In genomic region chr5:135181653-135182052, GRCh38 we compare ENCODE assay signal across 19 cellular contexts.
DNase-seq lines count a peak whose midpoint lies in the region; ATAC-seq, FAIRE-seq and TF ChIP-seq lines count a peak whose summit lies in the region.
"Had no signal": no experiment of that assay in that cellular context is flagged by ENCODE, and none has a peak within 500 bp of the region (broad histone marks: within the 10 kb centered on the region; RNA-seq: fewer than 3 reads in every experiment).

No MANE protein-coding gene starts in this region.

- H3K9me3 ChIP-seq in K562 (replicated peaks; ENCODE audit: control insufficient read depth, insufficient read depth, low read depth, low read length): no peaks in the 10 kb centered on the region

- no peak for TF ChIP-seq POLR2A in K562 (conservative IDR thresholded peaks at IDR 0.05)

- H3K27me3 ChIP-seq in K562 (ENCODE audit: control insufficient read depth in 2 of 2, insufficient read depth in 2 of 2, low read length in 2 of 2): no peaks in the 10 kb centered on the region

- in situ Hi-C loops in K562 (cut with MboI): no loop called here

- H3K9ac ChIP-seq in K562 (ENCODE audit: insufficient read depth in 1 of 2, low read depth in 2 of 2, low read length in 2 of 2): no peak overlapping the region

- H2AFZ ChIP-seq in K562 (ENCODE audit: low read depth, low read length): no peak overlapping the region

- H3K36me3 ChIP-seq in K562 (ENCODE audit: control insufficient read depth, insufficient read depth, low read length): no peaks in the 10 kb centered on the region

- CTCF ChIA-PET in activated CD8-positive, alpha-beta T cell treated with anti-CD3 and anti-CD28 coated beads for 36 hours (lab: Charles Lee): interaction anchor here (1.2 to 2.4 kb wide), 2 partner anchors 9 to 15 kb away, joined by 3 to 16 read pairs; no protein-coding TSS in a partner anchor
- CTCF ChIA-PET in activated CD8-positive, alpha-beta T cell treated with anti-CD3 and anti-CD28 coated beads, Interleukin-2, amount 10 ng/mL, durations not matched to agents 7 days and 5 days (lab: Charles Lee): interaction anchor here (1.9 kb wide), 1 partner anchor 10 kb away, joined by 6 read pairs; no protein-coding TSS in a partner anchor
- CTCF ChIA-PET in K562 (lab: Yijun Ruan, JAX; ENCODE audit: low intra/inter-chr PET ratio): no interaction called here
- CTCF ChIA-PET in activated CD8-positive, alpha-beta memory T cell treated with anti-CD3 and anti-CD28 coated beads, Interleukin-2, amount 10 ng/mL, durations not matched to agents 7 days and 5 days (lab: Charles Lee): interaction anchor here (1.2 kb wide), 1 partner anchor 10 kb away, joined by 6 read pairs; no protein-coding TSS in a partner anchor

- no TSS peak for BruUV-seq in K562 (replicated peaks; lab: Mats Ljungman, UMichigan)

- no peaks in the 10 kb centered on the region for H3K36me3 Mint-ChIP-seq in activated CD8-positive, alpha-beta T cell treated with anti-CD3 and anti-CD28 coated beads for 36 hours (ENCODE audit: low read depth)
- no peaks in the 10 kb centered on the region for H3K36me3 Mint-ChIP-seq in activated CD8-positive, alpha-beta T cell treated with anti-CD3 and anti-CD28 coated beads, Interleukin-2, amount 10 ng/mL, durations not matched to agents 7 days and 5 days (ENCODE audit: low read depth)
- H3K36me3 Mint-ChIP-seq in glutamatergic neuron (ENCODE audit: unreplicated experiment): peaks cover 6% of the 10 kb centered on the region
- no peaks in the 10 kb centered on the region for H3K36me3 Mint-ChIP-seq in type B pancreatic cell
- H3K36me3 Mint-ChIP-seq in activated CD8-positive, alpha-beta memory T cell treated with anti-CD3 and anti-CD28 coated beads, Interleukin-2, amount 10 ng/mL, durations not matched to agents 7 days and 5 days: no peaks in the 10 kb centered on the region

- no peak for FAIRE-seq in K562 (lab: Jason Lieb, UNC)
- FAIRE-seq: GM12892 had no signal

- no peak overlapping the region for H3K27ac Mint-ChIP-seq in activated CD8-positive, alpha-beta T cell treated with anti-CD3 and anti-CD28 coated beads for 36 hours
- H3K27ac Mint-ChIP-seq in activated CD8-positive, alpha-beta T cell treated with anti-CD3 and anti-CD28 coated beads, Interleukin-2, amount 10 ng/mL, durations not matched to agents 7 days and 5 days: no peak overlapping the region
- H3K27ac Mint-ChIP-seq in glutamatergic neuron (ENCODE audit: unreplicated experiment): no peak overlapping the region
- no peak overlapping the region for H3K27ac Mint-ChIP-seq in type B pancreatic cell
- no peak overlapping the region for H3K27ac Mint-ChIP-seq in activated CD8-positive, alpha-beta memory T cell treated with anti-CD3 and anti-CD28 coated beads, Interleukin-2, amount 10 ng/mL, durations not matched to agents 7 days and 5 days
- H3K27ac Mint-ChIP-seq: CD4-positive, alpha-beta T cell; H9 had no signal

- no peaks in the 10 kb centered on the region for H3K79me2 ChIP-seq in K562 (ENCODE audit: control insufficient read depth, insufficient read depth, low read length)

- H3K4me3 ChIP-seq in K562: no peak overlapping the region

- intact Hi-C loops in activated CD8-positive, alpha-beta T cell treated with anti-CD3 and anti-CD28 coated beads for 36 hours (cut with micrococcal nuclease): no loop called here
- intact Hi-C loops in K562 (cut with micrococcal nuclease): loop anchor here (10.0 kb wide), 1 partner anchor 167 kb away; no protein-coding TSS in a partner anchor

- no peak overlapping the region for H3K4me2 ChIP-seq in K562 (ENCODE audit: insufficient read depth, low read length)

- 77% methylated on average over 3 of the region's 3 CpGs for WGBS in K562 (ENCODE audit: insufficient coverage, low coverage, missing lambda C conversion rate)

- DNase-seq in activated CD8-positive, alpha-beta T cell treated with anti-CD3 and anti-CD28 coated beads for 36 hours: no peak
- no peak for DNase-seq in activated CD8-positive, alpha-beta T cell treated with anti-CD3 and anti-CD28 coated beads, Interleukin-2, amount 10 ng/mL, durations not matched to agents 7 days and 5 days
- DNase-seq in K562 (ENCODE audit: extremely low read depth in 1 of 4, low spot score in 3 of 4) (no peak), glutamatergic neuron (no peak), type B pancreatic cell (ENCODE audit: extremely low spot score, unreplicated experiment) (no peak)
- no peak for DNase-seq in activated CD8-positive, alpha-beta memory T cell treated with anti-CD3 and anti-CD28 coated beads, Interleukin-2, amount 10 ng/mL, durations not matched to agents 7 days and 5 days
- DNase-seq: 8988T; ACHN; C1 segment of cervical spinal cord; Calu3; CD4-positive, alpha-beta T cell; DND-41; GDM1; GOT3; H9 had no signal

- POLR2A ChIA-PET in activated CD8-positive, alpha-beta T cell treated with anti-CD3 and anti-CD28 coated beads for 36 hours (lab: Charles Lee): no interaction called here
- POLR2A ChIA-PET in activated CD8-positive, alpha-beta T cell treated with anti-CD3 and anti-CD28 coated beads, Interleukin-2, amount 10 ng/mL, durations not matched to agents 7 days and 5 days (lab: Charles Lee): no interaction called here
- POLR2A ChIA-PET in K562 (lab: Yijun Ruan, JAX): interaction anchor here (0.5 to 1.5 kb wide), 3 partner anchors 10 to 157 kb away, joined by 3 to 6 read pairs (median 3); no protein-coding TSS in a partner anchor

- no peak for ATAC-seq in activated CD8-positive, alpha-beta T cell treated with anti-CD3 and anti-CD28 coated beads for 36 hours
- ATAC-seq in activated CD8-positive, alpha-beta T cell treated with anti-CD3 and anti-CD28 coated beads, Interleukin-2, amount 10 ng/mL, durations not matched to agents 7 days and 5 days: no peak
- peak; percentile 19; the same call in 2 of the 3 replicates for ATAC-seq in K562
- ATAC-seq in GM19035 (IDR thresholded peaks at IDR 0.05; ENCODE audit: unreplicated experiment): no peak
- no peak for ATAC-seq in HG02981 (IDR thresholded peaks at IDR 0.05; ENCODE audit: unreplicated experiment)
- ATAC-seq in activated CD8-positive, alpha-beta memory T cell treated with anti-CD3 and anti-CD28 coated beads, Interleukin-2, amount 10 ng/mL, durations not matched to agents 7 days and 5 days: no peak

- no peaks in the 10 kb centered on the region for H3K9me3 Mint-ChIP-seq in activated CD8-positive, alpha-beta T cell treated with anti-CD3 and anti-CD28 coated beads for 36 hours
- H3K9me3 Mint-ChIP-seq in activated CD8-positive, alpha-beta T cell treated with anti-CD3 and anti-CD28 coated beads, Interleukin-2, amount 10 ng/mL, durations not matched to agents 7 days and 5 days (ENCODE audit: insufficient read depth): no peaks in the 10 kb centered on the region
- H3K9me3 Mint-ChIP-seq in glutamatergic neuron (ENCODE audit: unreplicated experiment) (no peaks in the 10 kb centered on the region), type B pancreatic cell (no peaks in the 10 kb centered on the region)
- no peaks in the 10 kb centered on the region for H3K9me3 Mint-ChIP-seq in activated CD8-positive, alpha-beta memory T cell treated with anti-CD3 and anti-CD28 coated beads, Interleukin-2, amount 10 ng/mL, durations not matched to agents 7 days and 5 days (ENCODE audit: low read depth)
- H3K9me3 Mint-ChIP-seq: CD4-positive, alpha-beta T cell; H9 had no signal

- no peaks in the 10 kb centered on the region for H3K4me1 Mint-ChIP-seq in activated CD8-positive, alpha-beta T cell treated with anti-CD3 and anti-CD28 coated beads for 36 hours (ENCODE audit: low read depth)
- H3K4me1 Mint-ChIP-seq in activated CD8-positive, alpha-beta T cell treated with anti-CD3 and anti-CD28 coated beads, Interleukin-2, amount 10 ng/mL, durations not matched to agents 7 days and 5 days (ENCODE audit: low read depth): no peaks in the 10 kb centered on the region
- H3K4me1 Mint-ChIP-seq in glutamatergic neuron (ENCODE audit: low read depth, unreplicated experiment) (no peaks in the 10 kb centered on the region), type B pancreatic cell (ENCODE audit: unreplicated experiment) (peaks cover 14% of the 10 kb centered on the region)
- H3K4me1 Mint-ChIP-seq in activated CD8-positive, alpha-beta memory T cell treated with anti-CD3 and anti-CD28 coated beads, Interleukin-2, amount 10 ng/mL, durations not matched to agents 7 days and 5 days: no peaks in the 10 kb centered on the region

- H3K27me3 Mint-ChIP-seq in activated CD8-positive, alpha-beta T cell treated with anti-CD3 and anti-CD28 coated beads for 36 hours: peaks cover 3% of the 10 kb centered on the region
- no peaks in the 10 kb centered on the region for H3K27me3 Mint-ChIP-seq in activated CD8-positive, alpha-beta T cell treated with anti-CD3 and anti-CD28 coated beads, Interleukin-2, amount 10 ng/mL, durations not matched to agents 7 days and 5 days (ENCODE audit: low read depth)
- peaks cover 6% of the 10 kb centered on the region for H3K27me3 Mint-ChIP-seq in glutamatergic neuron (ENCODE audit: unreplicated experiment)
- H3K27me3 Mint-ChIP-seq in type B pancreatic cell: peaks cover 18% of the 10 kb centered on the region
- peaks cover 5% of the 10 kb centered on the region for H3K27me3 Mint-ChIP-seq in activated CD8-positive, alpha-beta memory T cell treated with anti-CD3 and anti-CD28 coated beads, Interleukin-2, amount 10 ng/mL, durations not matched to agents 7 days and 5 days

- no peaks in the 10 kb centered on the region for H3K9me1 ChIP-seq in K562 (ENCODE audit: control insufficient read depth, insufficient read depth, low read length)

- no peak for TF ChIP-seq RAD21 in K562 (CRISPR knock-in tag; conservative IDR thresholded peaks at IDR 0.05 in 1 of 2, IDR thresholded peaks at IDR 0.05 in 1 of 2)

- H4K20me1 ChIP-seq in K562 (replicated peaks; ENCODE audit: control insufficient read depth, insufficient read depth, low read length): no peaks in the 10 kb centered on the region

- H3K4me3 Mint-ChIP-seq in activated CD8-positive, alpha-beta T cell treated with anti-CD3 and anti-CD28 coated beads for 36 hours: no peak overlapping the region
- no peak overlapping the region for H3K4me3 Mint-ChIP-seq in activated CD8-positive, alpha-beta T cell treated with anti-CD3 and anti-CD28 coated beads, Interleukin-2, amount 10 ng/mL, durations not matched to agents 7 days and 5 days
- H3K4me3 Mint-ChIP-seq in glutamatergic neuron (ENCODE audit: unreplicated experiment): no peak overlapping the region
- H3K4me3 Mint-ChIP-seq in type B pancreatic cell: no peak overlapping the region
- no peak overlapping the region for H3K4me3 Mint-ChIP-seq in activated CD8-positive, alpha-beta memory T cell treated with anti-CD3 and anti-CD28 coated beads, Interleukin-2, amount 10 ng/mL, durations not matched to agents 7 days and 5 days
- H3K4me3 Mint-ChIP-seq: CD4-positive, alpha-beta T cell; H9 had no signal

- no peak overlapping the region for H3K27ac ChIP-seq in K562 (ENCODE audit: extremely low read depth, low read depth, low read length)
- H3K27ac ChIP-seq: HL-60 had no signal

- TF ChIP-seq EP300 in K562 (IDR thresholded peaks at IDR 0.05; ENCODE audit: low read length): no peak

- TF ChIP-seq CTCF in activated CD8-positive, alpha-beta T cell treated with anti-CD3 and anti-CD28 coated beads for 36 hours (IDR thresholded peaks at IDR 0.05): peak; percentile 12
- TF ChIP-seq CTCF in K562 (IDR thresholded peaks at IDR 0.05 in 2 of 3, conservative IDR thresholded peaks at IDR 0.05 in 1 of 3; ENCODE audit: insufficient read depth in 2 of 3, low read depth in 1 of 3, low read length in 3 of 3): 0 out of 6 replicates have a peak, but pooled peaks of 1 of the 3 experiments have one; percentile 18
- TF ChIP-seq CTCF in glutamatergic neuron (IDR thresholded peaks at IDR 0.05; ENCODE audit: partially characterized antibody, unreplicated experiment): peak; percentile 50
- peak; percentile 45 for TF ChIP-seq CTCF in type B pancreatic cell (conservative IDR thresholded peaks at IDR 0.05)

- peaks cover 2 to 14% of the 10 kb centered on the region in 2 experiments; a peak in 4 of 5 replicates for H3K4me1 ChIP-seq in K562 (replicated peaks in 1 of 2; ENCODE audit: control insufficient read depth in 2 of 2, insufficient read depth in 2 of 2, low read length in 2 of 2)
